1 cellular context compared by ENCODE assay signal in genomic region chr17:19238167-19238505, GRCh38.
TF ChIP-seq lines count a peak whose summit lies in the region.

No MANE protein-coding gene starts in this region.

TF ChIP-seq in HEK293, 187 proteins besides CTCF, POLR2A, EP300 and RAD21 (continued from another document):
- no peak for TF ChIP-seq ZBTB10 (tag by site-specific recombination; IDR thresholded peaks at IDR 0.05)
- no peak for TF ChIP-seq ZEB2 (tag by site-specific recombination; IDR thresholded peaks at IDR 0.05)
- TF ChIP-seq ZNF19 (tag by site-specific recombination; IDR thresholded peaks at IDR 0.05; ENCODE audit: low read depth), result no peak
- TF ChIP-seq MEIS1 (CRISPR knock-in tag; IDR thresholded peaks at IDR 0.05; ENCODE audit: borderline replicate concordance), result no peak
- 0 out of 2 replicates have a peak, but pooled peaks have one; percentile 50 for TF ChIP-seq PBX3 (CRISPR knock-in tag; IDR thresholded peaks at IDR 0.05)
- no peak for TF ChIP-seq ZNF239 (tag by site-specific recombination; IDR thresholded peaks at IDR 0.05)
- TF ChIP-seq ZNF311 (tag by site-specific recombination; IDR thresholded peaks at IDR 0.05; ENCODE audit: borderline replicate concordance), result no peak
- no peak for TF ChIP-seq ZNF670 (tag by site-specific recombination; IDR thresholded peaks at IDR 0.05; ENCODE audit: low read depth)
- no peak for TF ChIP-seq ZNF558 (tag by site-specific recombination; IDR thresholded peaks at IDR 0.05)
- no peak for TF ChIP-seq MYNN (tag by site-specific recombination; IDR thresholded peaks at IDR 0.05; ENCODE audit: borderline replicate concordance)
- no peak for TF ChIP-seq ATF2 (tag by site-specific recombination; IDR thresholded peaks at IDR 0.05; ENCODE audit: low read depth)
- TF ChIP-seq SP7 (tag by site-specific recombination; IDR thresholded peaks at IDR 0.05), result no peak
- TF ChIP-seq HIC1 (tag by site-specific recombination; IDR thresholded peaks at IDR 0.05), result 0 out of 2 replicates have a peak, but pooled peaks have one; percentile 18
- 0 out of 2 replicates have a peak, but pooled peaks have one; percentile 37 for TF ChIP-seq ZIC2 (tag by site-specific recombination; IDR thresholded peaks at IDR 0.05)
- no peak for TF ChIP-seq ZNF148 (tag by site-specific recombination; IDR thresholded peaks at IDR 0.05; ENCODE audit: borderline replicate concordance)
- no peak for TF ChIP-seq ZNF112 (tag by site-specific recombination; IDR thresholded peaks at IDR 0.05)
- TF ChIP-seq ZNF433 (tag by site-specific recombination; IDR thresholded peaks at IDR 0.05; ENCODE audit: low read depth), result no peak
- no peak for TF ChIP-seq ZFP3 (tag by site-specific recombination; IDR thresholded peaks at IDR 0.05; ENCODE audit: low read depth)
- no peak for TF ChIP-seq ZBTB7A (tag by site-specific recombination; IDR thresholded peaks at IDR 0.05; ENCODE audit: low read depth)
- peak; percentile 78 for TF ChIP-seq ZBTB17 (tag by site-specific recombination; IDR thresholded peaks at IDR 0.05)
- TF ChIP-seq ZNF221 (tag by site-specific recombination; IDR thresholded peaks at IDR 0.05; ENCODE audit: borderline replicate concordance), result no peak
- TF ChIP-seq WT1 (tag by site-specific recombination; IDR thresholded peaks at IDR 0.05), result no peak
- peak; percentile 57 for TF ChIP-seq ZNF335 (tag by site-specific recombination; conservative IDR thresholded peaks at IDR 0.05)
- no peak for TF ChIP-seq BCL11B (tag by site-specific recombination; IDR thresholded peaks at IDR 0.05; ENCODE audit: low read depth)
- TF ChIP-seq GLIS1 (tag by site-specific recombination; IDR thresholded peaks at IDR 0.05), result peak; percentile 98
- no peak for TF ChIP-seq PRDM2 (tag by site-specific recombination; IDR thresholded peaks at IDR 0.05; ENCODE audit: borderline replicate concordance)
- TF ChIP-seq ZNF157 (tag by site-specific recombination; IDR thresholded peaks at IDR 0.05), result no peak
- peak; percentile 10; the same call in 1 of the 2 replicates for TF ChIP-seq SP2 (tag by site-specific recombination; IDR thresholded peaks at IDR 0.05)
- no peak for TF ChIP-seq PRDM4 (tag by site-specific recombination; IDR thresholded peaks at IDR 0.05)
- no peak for TF ChIP-seq ZSCAN16 (tag by site-specific recombination; IDR thresholded peaks at IDR 0.05)
- no peak for TF ChIP-seq ZSCAN30 (tag by site-specific recombination; IDR thresholded peaks at IDR 0.05)
- peak; percentile 98 for TF ChIP-seq ZFHX2 (tag by site-specific recombination; conservative IDR thresholded peaks at IDR 0.05)
- TF ChIP-seq SCRT2 (tag by site-specific recombination; IDR thresholded peaks at IDR 0.05), result peak; percentile 89
- no peak for TF ChIP-seq ZNF292 (tag by site-specific recombination; IDR thresholded peaks at IDR 0.05; ENCODE audit: borderline replicate concordance, low read depth)
- no peak for TF ChIP-seq ZBTB48 (tag by site-specific recombination; IDR thresholded peaks at IDR 0.05)
- TF ChIP-seq ZNF423 (tag by site-specific recombination; IDR thresholded peaks at IDR 0.05), result no peak
- TF ChIP-seq KLF8 (tag by site-specific recombination; IDR thresholded peaks at IDR 0.05), result 0 out of 2 replicates have a peak, but pooled peaks have one; percentile 9
- TF ChIP-seq ZNF624 (tag by site-specific recombination; IDR thresholded peaks at IDR 0.05), result no peak
- no peak for TF ChIP-seq ZNF776 (tag by site-specific recombination; IDR thresholded peaks at IDR 0.05; ENCODE audit: borderline replicate concordance)
- TF ChIP-seq GLIS2 (tag by site-specific recombination; IDR thresholded peaks at IDR 0.05), result peak; percentile 92
- TF ChIP-seq ZNF248 (tag by site-specific recombination; IDR thresholded peaks at IDR 0.05), result no peak
- no peak for TF ChIP-seq ZNF600 (tag by site-specific recombination; IDR thresholded peaks at IDR 0.05)
